ENCODE assay signal across 3 cellular contexts in genomic region chr4:27117453-27117852, GRCh38.
TF ChIP-seq lines count a peak whose summit lies in the region.

No MANE protein-coding gene starts in this region.

TF ChIP-seq in SK-N-SH, 30 proteins besides CTCF, POLR2A, EP300 and RAD21:
- TF ChIP-seq REST (IDR thresholded peaks at IDR 0.05; ENCODE audit: low read depth, low read length), result peak; percentile 73
- TF ChIP-seq MXI1 (IDR thresholded peaks at IDR 0.05; ENCODE audit: low read depth, low read length), result no peak

TF ChIP-seq in GM12878, 131 proteins besides CTCF, POLR2A, EP300 and RAD21 (continued from another document):
- peak; percentile 61; the same call in 1 of the 2 replicates for TF ChIP-seq REST (IDR thresholded peaks at IDR 0.05; ENCODE audit: low read depth, low read length)
- no peak for TF ChIP-seq RFX5 (IDR thresholded peaks at IDR 0.05; ENCODE audit: low read depth, low read length)
- TF ChIP-seq RELA (IDR thresholded peaks at IDR 0.05; ENCODE audit: borderline replicate concordance, partially characterized antibody), result no peak

TF ChIP-seq in WTC11, 78 proteins besides CTCF, POLR2A, EP300 and RAD21 (continued from another document):
- no peak for TF ChIP-seq E2F5 (CRISPR knock-in tag; IDR thresholded peaks at IDR 0.05)
- no peak for TF ChIP-seq OVOL2 (CRISPR knock-in tag; IDR thresholded peaks at IDR 0.05; ENCODE audit: borderline replicate concordance)
- no peak for TF ChIP-seq NR2C2 (CRISPR knock-in tag; IDR thresholded peaks at IDR 0.05)
- TF ChIP-seq E2F4 (CRISPR knock-in tag; IDR thresholded peaks at IDR 0.05; ENCODE audit: borderline replicate concordance, low read depth), result no peak
- TF ChIP-seq USF1 (CRISPR knock-in tag; IDR thresholded peaks at IDR 0.05), result no peak
- no peak for TF ChIP-seq RELA (CRISPR knock-in tag; IDR thresholded peaks at IDR 0.05; ENCODE audit: borderline replicate concordance)
- no peak for TF ChIP-seq MXD4 (CRISPR knock-in tag; IDR thresholded peaks at IDR 0.05; ENCODE audit: borderline replicate concordance)
- no peak for TF ChIP-seq SOX15 (CRISPR knock-in tag; IDR thresholded peaks at IDR 0.05)
- TF ChIP-seq GRHL2 (CRISPR knock-in tag; IDR thresholded peaks at IDR 0.05; ENCODE audit: insufficient replicate concordance, severe bottlenecking), result no peak
- TF ChIP-seq ZNF532 (CRISPR knock-in tag; IDR thresholded peaks at IDR 0.05; ENCODE audit: borderline replicate concordance), result no peak
- no peak for TF ChIP-seq SP1 (CRISPR knock-in tag; conservative IDR thresholded peaks at IDR 0.05)
- TF ChIP-seq SMAD4 (CRISPR knock-in tag; IDR thresholded peaks at IDR 0.05), result no peak
- no peak for TF ChIP-seq GABPB1 (CRISPR knock-in tag; IDR thresholded peaks at IDR 0.05)
TF ChIP-seq in WTC11: peak in this region for 0.
